10 cellular contexts compared by ENCODE assay signal in genomic region chr22:39283312-39284141, GRCh38. TPM values are rescaled to one million over a fixed set of nuclear protein-coding genes. Genes with fewer than 3 reads are reported as not detected.
A peak's percentile ranks its signal among the peaks of the same experiment; 100 is the strongest.
DNase-seq lines count a peak whose midpoint lies in the region; ATAC-seq and TF ChIP-seq lines count a peak whose summit lies in the region.
"Had no signal": no experiment of that assay in that cellular context is flagged by ENCODE, and none has a peak within 500 bp of the region (broad histone marks: within the 10 kb centered on the region; RNA-seq: fewer than 3 reads in every experiment).

No MANE protein-coding gene starts in this region.

- peaks cover 13% of the 10 kb centered on the region for H3K9me1 ChIP-seq in IMR-90 (ENCODE audit: insufficient read depth, low read length)

- 93% methylated on average over 14 of the region's 27 CpGs; no CpG with 5 or more reads in 1 of the 2 experiments for WGBS in IMR-90 (ENCODE audit: extremely low coverage in 2 of 2, insufficient read length in 1 of 2), 2 experiments
- WGBS in spleen, 5 donors, result 55 to 69% (median 60%) methylated on average over 7 to 27 of the region's 27 CpGs

- dilution Hi-C loops in IMR-90 (cut with HindIII; ENCODE audit: low sequenced_read_pairs, unreplicated experiment), result no loop called here

- H4K91ac ChIP-seq in IMR-90 (ENCODE audit: insufficient read depth, low read depth, low read length), result peak overlapping the region; percentile 72

- no peak for TF ChIP-seq POLR2A in IMR-90 (IDR thresholded peaks at IDR 0.05; ENCODE audit: low read depth, low read length)
- TF ChIP-seq POLR2A in spleen (IDR thresholded peaks at IDR 0.05), result no peak

- H2AFZ ChIP-seq in IMR-90 (replicated peaks; ENCODE audit: low read length, poor library complexity), result peak overlapping the region; percentile 87

- H3K23ac ChIP-seq in IMR-90 (ENCODE audit: low read depth, low read length), result peak overlapping the region; percentile 34; the same call in 1 of the 2 replicates

- intact Hi-C loops in IMR-90 (cut with micrococcal nuclease) (no loop called here), left lung (cut with DNase I) (no loop called here), spleen (cut with DNase I; ENCODE audit: low total_unique reads) (no loop called here)

- H3K27ac ChIP-seq in IMR-90 (ENCODE audit: insufficient read depth, low read length), result peak overlapping the region; percentile 40
- peak overlapping the region; percentile 71 to 80 for H3K27ac ChIP-seq in left lung
- peak overlapping the region; percentile 27 to 80 (median 74) for H3K27ac ChIP-seq in spleen

- H3K79me1 ChIP-seq in IMR-90 (ENCODE audit: low read depth in 1 of 2, low read length in 2 of 2), result 0 out of 4 replicates have a peak, but pooled peaks cover 0 to 5% of the 10 kb centered on the region in 2 experiments

- peak overlapping the region; percentile 100 for H2AK5ac ChIP-seq in IMR-90 (ENCODE audit: low read depth, low read length)

- peak overlapping the region; percentile 81 for H2BK20ac ChIP-seq in IMR-90 (ENCODE audit: low read depth, low read length)

- H3K4me1 ChIP-seq in IMR-90 (ENCODE audit: control insufficient read depth, insufficient read depth, low read length) (peaks cover 18% of the 10 kb centered on the region), left lung (peaks cover 3 to 66% of the 10 kb centered on the region in 2 donors), spleen (peaks cover 29 to 63% (median 49%) of the 10 kb centered on the region in 6 donors)

- H3K9me3 ChIP-seq in IMR-90 (ENCODE audit: control insufficient read depth, insufficient read depth, low read length) (peaks cover 8% of the 10 kb centered on the region), left lung (peaks cover 0 to 11% of the 10 kb centered on the region in 2 donors), spleen (peaks cover 0 to 9% (median 7%) of the 10 kb centered on the region in 8 donors)

- peak overlapping the region; percentile 76; the same call in 2 of the 3 replicates for H2BK15ac ChIP-seq in IMR-90 (ENCODE audit: low read depth, low read length)

- H2BK5ac ChIP-seq in IMR-90 (ENCODE audit: low read depth, low read length, poor library complexity, severe bottlenecking), result peak overlapping the region; percentile 52

- POLR2A ChIA-PET in IMR-90 (lab: Charles Lee; ENCODE audit: unreplicated experiment), result interaction anchor here (0.6 kb wide), 1 partner anchor 30 kb away, joined by 7 read pairs; no protein-coding TSS in a partner anchor

- ATAC-seq in IMR-90 (ENCODE audit: low read depth) (peak; percentile 78), left lung (peak; percentile 68), GM18867 (IDR thresholded peaks at IDR 0.05; ENCODE audit: unreplicated experiment) (no peak)

- 0 out of 2 replicates have a peak overlapping the region, but pooled peaks have one; percentile 9 for H3K56ac ChIP-seq in IMR-90 (ENCODE audit: extremely low read depth, insufficient read depth, low read length)

- peak overlapping the region; percentile 28 for H4K5ac ChIP-seq in IMR-90 (ENCODE audit: low read depth, low read length)

- BruUV-seq in IMR-90 (replicated peaks; lab: Mats Ljungman, UMichigan), result no TSS peak

- H3K14ac ChIP-seq in IMR-90 (replicated peaks; ENCODE audit: low read depth, low read length), result peak overlapping the region; percentile 73

- no peak for TF ChIP-seq CTCF in IMR-90 (conservative IDR thresholded peaks at IDR 0.05; ENCODE audit: low read depth, low read length)
- no peak for TF ChIP-seq CTCF in left lung (IDR thresholded peaks at IDR 0.05)
- TF ChIP-seq CTCF in spleen (IDR thresholded peaks at IDR 0.05 in 8 of 11, conservative IDR thresholded peaks at IDR 0.05 in 3 of 11), result no peak

- TF ChIP-seq RAD21 in IMR-90 (IDR thresholded peaks at IDR 0.05; ENCODE audit: low read length), result no peak

- H2AK9ac ChIP-seq in IMR-90 (replicated peaks; ENCODE audit: low read depth, low read length, poor library complexity), result peak overlapping the region; percentile 81

- CTCF ChIA-PET in IMR-90 (lab: Yijun Ruan, JAX), result interaction anchor here (0.6 to 0.8 kb wide), 3 partner anchors 39 to 78 kb away, joined by 3 read pairs; no protein-coding TSS in a partner anchor

- DNase-seq in IMR-90 (peak; percentile 26), dermis blood vessel endothelial cell (peak; percentile 96), left lung (peak; percentile 71 to 85), spleen (peak; percentile 88), GF-D8 (lab: John Stamatoyannopoulos, UW) (no peak), H7 (no peak)
- no peak for DNase-seq in stimulated activated CD4-positive, alpha-beta T cell treated with anti-CD3 and anti-CD28 coated beads, Interleukin-4, amount 100 ng/mL, for 4 hours
- DNase-seq: GDM1, SHP77 had no signal

- H3K4ac ChIP-seq in IMR-90 (ENCODE audit: low read depth, low read length), result peak overlapping the region; percentile 95

- no peak overlapping the region for H3K9ac ChIP-seq in IMR-90 (ENCODE audit: low read depth, low read length)

- H4K8ac ChIP-seq in IMR-90 (ENCODE audit: low read depth in 2 of 2, low read length in 2 of 2), result peak overlapping the region; percentile 89 to 91

- no peaks in the 10 kb centered on the region for H4K20me1 ChIP-seq in IMR-90 (ENCODE audit: insufficient read depth, low read length)

- peak overlapping the region; percentile 78 for H2BK120ac ChIP-seq in IMR-90 (ENCODE audit: low read depth, low read length)

- no peak overlapping the region for H3K4me2 ChIP-seq in IMR-90 (ENCODE audit: low read depth, low read length)

- H3K27me3 ChIP-seq in IMR-90 (ENCODE audit: control insufficient read depth, insufficient read depth, low read length), result no peaks in the 10 kb centered on the region
- peaks cover 0 to 16% of the 10 kb centered on the region in 2 donors for H3K27me3 ChIP-seq in left lung
- peaks cover 0 to 12% (median 0%) of the 10 kb centered on the region in 7 donors for H3K27me3 ChIP-seq in spleen (replicated peaks in 1 of 7)
- no peaks in the 10 kb centered on the region for H3K27me3 ChIP-seq in H7 (ENCODE audit: control insufficient read depth, insufficient read depth, low read length)

- H3K18ac ChIP-seq in IMR-90 (ENCODE audit: low read depth, low read length), result peak overlapping the region; percentile 40; the same call in 1 of the 2 replicates

- H3K4me3 ChIP-seq in IMR-90 (ENCODE audit: insufficient read depth, low read depth, low read length), result no peak overlapping the region
- no peak overlapping the region for H3K4me3 ChIP-seq in left lung
- no peak overlapping the region for H3K4me3 ChIP-seq in spleen
- no peak overlapping the region for H3K4me3 ChIP-seq in H7 (ENCODE audit: insufficient read depth, low read depth, low read length)

- in situ Hi-C loops in IMR-90 (cut with MboI; ENCODE audit: low sequenced_read_pairs), result no loop called here

- H3K36me3 ChIP-seq in IMR-90 (ENCODE audit: control insufficient read depth, insufficient read depth, low read length) (no peaks in the 10 kb centered on the region), left lung (no peaks in the 10 kb centered on the region), spleen (no peaks in the 10 kb centered on the region), H7 (replicated peaks; ENCODE audit: control insufficient read depth, insufficient read depth, low read length) (no peaks in the 10 kb centered on the region)

TF ChIP-seq in IMR-90, 13 proteins besides CTCF, POLR2A, EP300 and RAD21:
- no peak for TF ChIP-seq RCOR1 (IDR thresholded peaks at IDR 0.05; ENCODE audit: insufficient replicate concordance, low read length)
- 0 out of 2 replicates have a peak, but pooled peaks have one; percentile 5 for TF ChIP-seq NFE2L2 (IDR thresholded peaks at IDR 0.05; ENCODE audit: low read depth, low read length)
- no peak for TF ChIP-seq FOS (IDR thresholded peaks at IDR 0.05; ENCODE audit: low read depth, low read length)
- TF ChIP-seq MAZ (IDR thresholded peaks at IDR 0.05; ENCODE audit: borderline replicate concordance, low read depth, low read length), result no peak
- TF ChIP-seq CEBPB (IDR thresholded peaks at IDR 0.05; ENCODE audit: low read depth, low read length), result no peak
- TF ChIP-seq SMC3 (IDR thresholded peaks at IDR 0.05; ENCODE audit: low read depth, low read length), result no peak

RNA-seq across cellular contexts. Expression of gene RPL3, which starts 35.9 kb away (rescaled TPM):
- total RNA-seq in IMR-90 (2012; rRNA removed), result 2,871 and 3,750 TPM in 2 replicates
- 3,097 and 3,312 TPM in 2 replicates for polyA plus RNA-seq in IMR-90 (2012; rRNA removed)
- polyA plus RNA-seq in IMR-90 (2012; cell fraction: cytosol; rRNA removed), result 2,912 and 3,812 TPM in 2 replicates
- polyA plus RNA-seq in IMR-90 (2012; cell fraction: nucleus; rRNA removed; ENCODE audit: low replicate concordance), result 2,181 and 2,704 TPM in 2 replicates
- total RNA-seq in dermis blood vessel endothelial cell, result 2,901 and 3,143 TPM in 2 replicates
- 1,000 to 10,000 TPM; 1,506 to 1,575 TPM for total RNA-seq in left lung
- 1,000 to 10,000 TPM; 1,607 to 2,098 (median 1,685) TPM for total RNA-seq in spleen
- polyA plus RNA-seq in spleen, result 1,000 to 10,000 TPM; 4,418 to 6,240 (median 4,821) TPM
- total RNA-seq in H7 (2014; rRNA removed; shearing (Covaris generic)), result 3,029 and 3,176 TPM in 2 replicates

RNA-seq across cellular contexts. Expression of gene PDGFB, which starts 38.7 kb away (rescaled TPM):
- total RNA-seq in IMR-90 (2012; rRNA removed), result not detected in 2 replicates
- 0.07 and 0.09 TPM in 2 replicates for polyA plus RNA-seq in IMR-90 (2012; rRNA removed)
- polyA plus RNA-seq in IMR-90 (2012; cell fraction: cytosol; rRNA removed), result 0.09 and 0.10 TPM in 2 replicates
- polyA plus RNA-seq in IMR-90 (2012; cell fraction: nucleus; rRNA removed; ENCODE audit: low replicate concordance), result 0.06 and 0.09 TPM in 2 replicates
- 75.7 and 80.1 TPM in 2 replicates for total RNA-seq in dermis blood vessel endothelial cell
- total RNA-seq in left lung, result 10 to 100 TPM; 21.9 to 28.2 TPM
- total RNA-seq in spleen, result 10 to 100 TPM in 2 of 7 donors, 1 to 10 TPM in 5; 2.4 to 20.5 (median 9.3) TPM
- polyA plus RNA-seq in spleen, result 1 to 10 TPM; 1.7 to 8.2 (median 2.0) TPM
- total RNA-seq in H7 (2014; rRNA removed; shearing (Covaris generic)), result 7.2 and 8.5 TPM in 2 replicates

Comparison
In these comparisons a context has a peak if more than half of its experiments do, and no peak if none do; other contexts are left out.
1. DNase-seq: peak in IMR-90 (single experiment), dermis blood vessel endothelial cell (single experiment), left lung (2 of 2) and spleen (single experiment); none in GF-D8 (single experiment), H7 (single experiment) and stimulated activated CD4-positive, alpha-beta T cell treated with anti-CD3 and anti-CD28 coated beads, Interleukin-4, amount 100 ng/mL, for 4 hours (0 of 2).
2. Peak in every context shown above with its lines, with median percentiles within 50 percentile points of each other: H3K27ac ChIP-seq.